ENCODE assay signal across 1 cellular context in the genomic region with DNA sequence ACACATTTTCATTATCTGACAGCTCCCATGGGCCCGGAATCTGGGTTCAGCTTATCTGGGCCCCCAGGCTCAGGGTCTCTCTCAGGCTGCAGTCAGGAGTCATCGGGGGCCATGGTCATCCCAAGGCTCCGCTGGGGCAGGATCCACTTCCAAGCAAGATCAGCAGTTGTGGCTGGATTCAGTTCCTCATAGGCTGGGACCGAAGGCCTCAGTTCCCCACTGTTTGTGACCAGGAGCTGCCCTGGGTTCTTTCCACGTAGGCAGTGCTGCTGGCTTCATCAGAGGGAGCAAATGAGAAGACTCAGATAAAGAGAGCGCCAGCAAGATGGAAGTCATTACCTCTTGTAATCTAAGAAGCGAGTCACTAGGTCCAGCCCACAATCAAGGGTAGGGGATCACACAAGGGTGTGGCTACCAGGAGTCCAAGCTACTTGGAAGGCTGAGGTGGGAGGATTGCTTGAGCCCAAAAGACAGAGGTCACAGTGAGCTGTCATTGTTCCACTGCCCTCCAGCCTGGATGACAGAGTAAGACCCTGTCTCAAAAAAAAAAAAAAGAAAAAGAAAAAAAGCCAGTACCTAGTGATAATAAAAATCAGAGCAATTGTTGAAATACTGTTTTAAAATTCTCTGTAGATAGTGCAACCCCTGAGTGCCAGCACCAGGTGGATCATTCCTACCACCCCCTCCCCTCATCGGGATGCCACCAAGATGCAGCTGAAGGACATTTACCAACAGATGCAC.
A peak's percentile ranks its signal among the peaks of the same experiment; 100 is the strongest.
TF ChIP-seq lines count a peak whose summit lies in the region.

No MANE protein-coding gene starts in this region.

TF ChIP-seq in K562, 482 proteins besides CTCF, POLR2A, EP300 and RAD21 (continued from another document):
- TF ChIP-seq, protein P1, sequence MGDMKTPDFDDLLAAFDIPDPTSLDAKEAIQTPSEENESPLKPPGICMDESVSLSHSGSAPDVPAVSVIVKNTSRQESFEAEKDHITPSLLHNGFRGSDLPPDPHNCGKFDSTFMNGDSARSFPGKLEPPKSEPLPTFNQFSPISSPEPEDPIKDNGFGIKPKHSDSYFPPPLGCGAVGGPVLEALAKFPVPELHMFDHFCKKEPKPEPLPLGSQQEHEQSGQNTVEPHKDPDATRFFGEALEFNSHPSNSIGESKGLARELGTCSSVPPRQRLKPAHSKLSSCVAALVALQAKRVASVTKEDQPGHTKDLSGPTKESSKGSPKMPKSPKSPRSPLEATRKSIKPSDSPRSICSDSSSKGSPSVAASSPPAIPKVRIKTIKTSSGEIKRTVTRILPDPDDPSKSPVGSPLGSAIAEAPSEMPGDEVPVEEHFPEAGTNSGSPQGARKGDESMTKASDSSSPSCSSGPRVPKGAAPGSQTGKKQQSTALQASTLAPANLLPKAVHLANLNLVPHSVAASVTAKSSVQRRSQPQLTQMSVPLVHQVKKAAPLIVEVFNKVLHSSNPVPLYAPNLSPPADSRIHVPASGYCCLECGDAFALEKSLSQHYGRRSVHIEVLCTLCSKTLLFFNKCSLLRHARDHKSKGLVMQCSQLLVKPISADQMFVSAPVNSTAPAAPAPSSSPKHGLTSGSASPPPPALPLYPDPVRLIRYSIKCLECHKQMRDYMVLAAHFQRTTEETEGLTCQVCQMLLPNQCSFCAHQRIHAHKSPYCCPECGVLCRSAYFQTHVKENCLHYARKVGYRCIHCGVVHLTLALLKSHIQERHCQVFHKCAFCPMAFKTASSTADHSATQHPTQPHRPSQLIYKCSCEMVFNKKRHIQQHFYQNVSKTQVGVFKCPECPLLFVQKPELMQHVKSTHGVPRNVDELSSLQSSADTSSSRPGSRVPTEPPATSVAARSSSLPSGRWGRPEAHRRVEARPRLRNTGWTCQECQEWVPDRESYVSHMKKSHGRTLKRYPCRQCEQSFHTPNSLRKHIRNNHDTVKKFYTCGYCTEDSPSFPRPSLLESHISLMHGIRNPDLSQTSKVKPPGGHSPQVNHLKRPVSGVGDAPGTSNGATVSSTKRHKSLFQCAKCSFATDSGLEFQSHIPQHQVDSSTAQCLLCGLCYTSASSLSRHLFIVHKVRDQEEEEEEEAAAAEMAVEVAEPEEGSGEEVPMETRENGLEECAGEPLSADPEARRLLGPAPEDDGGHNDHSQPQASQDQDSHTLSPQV (IDR thresholded peaks at IDR 0.05) = peak; percentile 36; the same call in 1 of the 2 replicates
- TF ChIP-seq, protein P2, sequence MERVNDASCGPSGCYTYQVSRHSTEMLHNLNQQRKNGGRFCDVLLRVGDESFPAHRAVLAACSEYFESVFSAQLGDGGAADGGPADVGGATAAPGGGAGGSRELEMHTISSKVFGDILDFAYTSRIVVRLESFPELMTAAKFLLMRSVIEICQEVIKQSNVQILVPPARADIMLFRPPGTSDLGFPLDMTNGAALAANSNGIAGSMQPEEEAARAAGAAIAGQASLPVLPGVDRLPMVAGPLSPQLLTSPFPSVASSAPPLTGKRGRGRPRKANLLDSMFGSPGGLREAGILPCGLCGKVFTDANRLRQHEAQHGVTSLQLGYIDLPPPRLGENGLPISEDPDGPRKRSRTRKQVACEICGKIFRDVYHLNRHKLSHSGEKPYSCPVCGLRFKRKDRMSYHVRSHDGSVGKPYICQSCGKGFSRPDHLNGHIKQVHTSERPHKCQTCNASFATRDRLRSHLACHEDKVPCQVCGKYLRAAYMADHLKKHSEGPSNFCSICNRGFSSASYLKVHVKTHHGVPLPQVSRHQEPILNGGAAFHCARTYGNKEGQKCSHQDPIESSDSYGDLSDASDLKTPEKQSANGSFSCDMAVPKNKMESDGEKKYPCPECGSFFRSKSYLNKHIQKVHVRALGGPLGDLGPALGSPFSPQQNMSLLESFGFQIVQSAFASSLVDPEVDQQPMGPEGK (CRISPR knock-in tag; IDR thresholded peaks at IDR 0.05; ENCODE audit: borderline replicate concordance) = no peak
- TF ChIP-seq DPF2 (IDR thresholded peaks at IDR 0.05) = peak; percentile 12; the same call in 1 of the 2 replicates
- TF ChIP-seq TAL1 (IDR thresholded peaks at IDR 0.05) = peak; percentile 12; the same call in 1 of the 2 replicates
- TF ChIP-seq SMARCC2 (IDR thresholded peaks at IDR 0.05; ENCODE audit: low read depth) = 0 out of 2 replicates have a peak, but pooled peaks have one; percentile 10
- peak; percentile 32 for TF ChIP-seq TCF3 (CRISPR knock-in tag; IDR thresholded peaks at IDR 0.05)
- TF ChIP-seq RCOR1 (IDR thresholded peaks at IDR 0.05; ENCODE audit: borderline replicate concordance in 1 of 2, low read depth in 2 of 2, low read length in 2 of 2) = peak in 1 of 2 experiments; percentile 50; a peak in 1 of 4 replicates
- peak in 1 of 3 experiments; percentile 72 for TF ChIP-seq YY1 (IDR thresholded peaks at IDR 0.05; ENCODE audit: borderline replicate concordance in 1 of 3, control insufficient read depth in 1 of 3, extremely low read depth in 1 of 3, insufficient read depth in 3 of 3, insufficient read length in 1 of 3, insufficient replicate concordance in 2 of 3, low read depth in 1 of 3, low read length in 2 of 3)
- no peak for TF ChIP-seq MCM7 (IDR thresholded peaks at IDR 0.05)
- peak; percentile 29; the same call in 1 of the 2 replicates for TF ChIP-seq NFRKB (IDR thresholded peaks at IDR 0.05; ENCODE audit: low read depth)
- peak; percentile 37; the same call in 1 of the 2 replicates for TF ChIP-seq ZFX (CRISPR knock-in tag; IDR thresholded peaks at IDR 0.05)
- TF ChIP-seq PHF8 (IDR thresholded peaks at IDR 0.05; ENCODE audit: borderline replicate concordance, low read length) = peak; percentile 47; the same call in 1 of the 2 replicates
- no peak for TF ChIP-seq NFIC (IDR thresholded peaks at IDR 0.05)
- TF ChIP-seq, protein P3, sequence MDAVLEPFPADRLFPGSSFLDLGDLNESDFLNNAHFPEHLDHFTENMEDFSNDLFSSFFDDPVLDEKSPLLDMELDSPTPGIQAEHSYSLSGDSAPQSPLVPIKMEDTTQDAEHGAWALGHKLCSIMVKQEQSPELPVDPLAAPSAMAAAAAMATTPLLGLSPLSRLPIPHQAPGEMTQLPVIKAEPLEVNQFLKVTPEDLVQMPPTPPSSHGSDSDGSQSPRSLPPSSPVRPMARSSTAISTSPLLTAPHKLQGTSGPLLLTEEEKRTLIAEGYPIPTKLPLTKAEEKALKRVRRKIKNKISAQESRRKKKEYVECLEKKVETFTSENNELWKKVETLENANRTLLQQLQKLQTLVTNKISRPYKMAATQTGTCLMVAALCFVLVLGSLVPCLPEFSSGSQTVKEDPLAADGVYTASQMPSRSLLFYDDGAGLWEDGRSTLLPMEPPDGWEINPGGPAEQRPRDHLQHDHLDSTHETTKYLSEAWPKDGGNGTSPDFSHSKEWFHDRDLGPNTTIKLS (IDR thresholded peaks at IDR 0.05; ENCODE audit: borderline replicate concordance, low read depth) = peak; percentile 74; the same call in 1 of the 2 replicates
- 0 out of 2 replicates have a peak, but pooled peaks have one; percentile 37 for TF ChIP-seq LARP7 (IDR thresholded peaks at IDR 0.05)
- TF ChIP-seq FOXK2 (conservative IDR thresholded peaks at IDR 0.05 in 1 of 2, IDR thresholded peaks at IDR 0.05 in 1 of 2; ENCODE audit: low read depth in 2 of 2) = peak in 1 of 2 experiments; percentile 78; a peak in 2 of 4 replicates
- no peak for TF ChIP-seq SMARCB1 (IDR thresholded peaks at IDR 0.05; ENCODE audit: insufficient read length, low read depth)
- TF ChIP-seq, protein P4, sequence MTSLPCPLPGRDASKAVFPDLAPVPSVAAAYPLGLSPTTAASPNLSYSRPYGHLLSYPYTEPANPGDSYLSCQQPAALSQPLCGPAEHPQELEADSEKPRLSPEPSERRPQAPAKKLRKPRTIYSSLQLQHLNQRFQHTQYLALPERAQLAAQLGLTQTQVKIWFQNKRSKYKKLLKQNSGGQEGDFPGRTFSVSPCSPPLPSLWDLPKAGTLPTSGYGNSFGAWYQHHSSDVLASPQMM (CRISPR knock-in tag; IDR thresholded peaks at IDR 0.05) = no peak
- no peak for TF ChIP-seq RBM25 (IDR thresholded peaks at IDR 0.05; ENCODE audit: low read depth, low read length, severe bottlenecking)
- TF ChIP-seq, protein P5, sequence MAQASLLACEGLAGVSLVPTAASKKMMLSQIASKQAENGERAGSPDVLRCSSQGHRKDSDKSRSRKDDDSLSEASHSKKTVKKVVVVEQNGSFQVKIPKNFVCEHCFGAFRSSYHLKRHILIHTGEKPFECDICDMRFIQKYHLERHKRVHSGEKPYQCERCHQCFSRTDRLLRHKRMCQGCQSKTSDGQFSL (CRISPR knock-in tag; IDR thresholded peaks at IDR 0.05) = no peak
- TF ChIP-seq, protein P5 (tag; IDR thresholded peaks at IDR 0.05) = no peak
